15 cellular contexts compared by ENCODE assay signal in the genomic region with DNA sequence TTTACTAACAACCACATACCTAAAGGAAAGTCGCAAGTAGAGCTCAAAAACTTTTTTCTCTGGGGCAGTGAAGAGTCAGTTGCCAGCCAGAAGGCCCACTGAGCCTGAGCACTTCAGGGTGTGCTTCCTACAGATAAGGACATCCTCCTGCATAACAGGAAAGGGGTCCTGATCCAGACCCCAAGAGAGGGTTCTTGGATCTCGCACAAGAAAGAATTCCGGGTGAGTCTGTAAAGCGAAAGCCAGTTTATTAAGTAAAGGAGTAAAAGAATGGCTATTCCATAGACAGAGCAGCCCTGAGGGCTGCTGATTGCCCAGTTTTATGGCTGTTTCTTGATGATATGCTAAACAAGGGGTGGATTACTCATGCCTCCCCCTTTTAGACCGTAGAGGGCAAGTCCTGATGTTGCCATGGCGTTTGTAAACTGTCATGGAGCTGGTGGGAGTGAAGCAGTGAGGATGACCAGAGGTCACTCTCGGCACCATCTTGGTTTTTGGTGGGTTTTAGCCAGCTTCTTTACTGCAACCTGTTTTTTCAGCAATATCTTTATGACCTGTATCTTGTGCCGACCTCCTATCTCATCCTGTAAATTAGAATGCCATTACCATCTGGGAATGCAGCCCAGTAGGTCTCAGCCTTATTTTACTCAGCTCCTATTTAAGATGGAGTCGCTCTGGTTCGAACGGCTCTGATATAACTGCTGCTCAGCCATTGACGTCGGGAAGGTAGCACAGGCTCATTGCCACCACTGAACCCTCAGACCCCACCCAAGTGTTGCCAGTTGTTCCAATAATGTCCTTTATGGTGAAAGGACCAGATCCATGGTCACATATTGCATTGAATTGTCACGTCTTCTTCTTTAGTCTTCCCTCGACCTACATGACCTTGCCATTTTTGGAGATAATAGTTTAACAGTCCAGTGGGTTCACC.
DNase-seq lines count a peak whose midpoint lies in the region; ATAC-seq, FAIRE-seq and TF ChIP-seq lines count a peak whose summit lies in the region.
"Had no signal": no experiment of that assay in that cellular context is flagged by ENCODE, and none has a peak within 500 bp of the region (broad histone marks: within the 10 kb centered on the region; RNA-seq: fewer than 3 reads in every experiment).

No MANE protein-coding gene starts in this region.

- no peak overlapping the region for H3K4me3 Mint-ChIP-seq in naive thymus-derived CD4-positive, alpha-beta T cell
- H3K4me3 Mint-ChIP-seq: activated naive CD8-positive, alpha-beta T cell treated with anti-CD3 and anti-CD28 coated beads, Interleukin-2, amount 10 ng/mL, durations not matched to agents 7 days and 5 days had no signal

- no peaks in the 10 kb centered on the region for H3K36me3 ChIP-seq in ACC112 (ENCODE audit: insufficient read depth, low read length)
- H3K36me3 ChIP-seq in fibroblast of lung (ENCODE audit: control insufficient read depth, insufficient read depth, low read length) = no peaks in the 10 kb centered on the region
- no peaks in the 10 kb centered on the region for H3K36me3 ChIP-seq in pancreas
- no peaks in the 10 kb centered on the region for H3K36me3 ChIP-seq in naive thymus-derived CD4-positive, alpha-beta T cell (ENCODE audit: control insufficient read depth in 2 of 3, insufficient read depth in 3 of 3, low read length in 3 of 3)

- H3K27ac Mint-ChIP-seq in naive thymus-derived CD4-positive, alpha-beta T cell = no peak overlapping the region
- H3K27ac Mint-ChIP-seq: activated naive CD8-positive, alpha-beta T cell treated with anti-CD3 and anti-CD28 coated beads, Interleukin-2, amount 10 ng/mL, durations not matched to agents 7 days and 5 days had no signal

- H4K20me1 ChIP-seq in fibroblast of lung (ENCODE audit: control insufficient read depth, extremely low read depth, insufficient read depth, low read length) = no peaks in the 10 kb centered on the region

- WGBS in pancreas, 2 donors = 87 to 90% methylated on average over 15 of the region's 15 CpGs

- intact Hi-C loops in pancreas (cut with DNase I) = no loop called here
- intact Hi-C loops in naive thymus-derived CD4-positive, alpha-beta T cell (cut with micrococcal nuclease) = no loop called here

- H3K4me3 ChIP-seq in ACC112 (ENCODE audit: low read depth, low read length) (no peak overlapping the region), fibroblast of lung (replicated peaks in 1 of 4; ENCODE audit: control extremely low read depth in 1 of 4, insufficient read depth in 1 of 4, low read depth in 3 of 4, low read length in 4 of 4) (no peak overlapping the region), pancreas (no peak overlapping the region)
- no peak overlapping the region for H3K4me3 ChIP-seq in naive thymus-derived CD4-positive, alpha-beta T cell (ENCODE audit: low read length)
- H3K4me3 ChIP-seq: lung had no signal

- H2AFZ ChIP-seq in ACC112 (ENCODE audit: low read length, unreplicated experiment) (no peak overlapping the region), fibroblast of lung (ENCODE audit: low read length) (no peak overlapping the region)

- H3K4me1 Mint-ChIP-seq in naive thymus-derived CD4-positive, alpha-beta T cell = peaks cover 6 to 21% (median 15%) of the 10 kb centered on the region in 7 donors

- peaks cover 0 to 6% (median 4%) of the 10 kb centered on the region in 5 donors for H3K36me3 Mint-ChIP-seq in naive thymus-derived CD4-positive, alpha-beta T cell

- H3K4me1 ChIP-seq in ACC112 (ENCODE audit: control insufficient read depth, insufficient read depth, low read length, unreplicated experiment) = peaks cover 36% of the 10 kb centered on the region
- H3K4me1 ChIP-seq in fibroblast of lung (ENCODE audit: control insufficient read depth, extremely low read depth, insufficient read depth, low read length) = peaks cover 20% of the 10 kb centered on the region
- peaks cover 3 to 21% (median 20%) of the 10 kb centered on the region in 3 donors for H3K4me1 ChIP-seq in pancreas
- peaks cover 0 to 6% of the 10 kb centered on the region in 2 donors for H3K4me1 ChIP-seq in naive thymus-derived CD4-positive, alpha-beta T cell (ENCODE audit: control insufficient read depth in 2 of 2, insufficient read depth in 2 of 2, low read length in 2 of 2)

- H3K9me3 Mint-ChIP-seq in naive thymus-derived CD4-positive, alpha-beta T cell = peaks cover 0 to 11% (median 4%) of the 10 kb centered on the region in 11 donors

- FAIRE-seq in RCC 7860 (lab: Jason Lieb, UNC) (no peak), pancreas (lab: Jason Lieb, UNC) (no peak)

- no peak overlapping the region for H3K4me2 ChIP-seq in fibroblast of lung (ENCODE audit: extremely low read depth, insufficient read depth, low read length)

- H3K9ac ChIP-seq in fibroblast of lung (ENCODE audit: insufficient read depth, low read length) = no peak overlapping the region

- POLR2A ChIA-PET in naive thymus-derived CD4-positive, alpha-beta T cell (lab: Charles Lee) = no interaction called here

- no peaks in the 10 kb centered on the region for H3K27me3 ChIP-seq in ACC112 (ENCODE audit: insufficient read depth, low read length)
- H3K27me3 ChIP-seq in fibroblast of lung (ENCODE audit: control insufficient read depth, insufficient read depth, low read length) = no peaks in the 10 kb centered on the region
- H3K27me3 ChIP-seq in pancreas = no peaks in the 10 kb centered on the region
- no peaks in the 10 kb centered on the region for H3K27me3 ChIP-seq in naive thymus-derived CD4-positive, alpha-beta T cell (ENCODE audit: control insufficient read depth in 2 of 2, insufficient read depth in 2 of 2, low read length in 2 of 2)
- H3K27me3 ChIP-seq: foreskin keratinocyte had no signal

- no peaks in the 10 kb centered on the region for H3K79me2 ChIP-seq in ACC112 (ENCODE audit: control insufficient read depth, insufficient read depth, low read length, unreplicated experiment)
- H3K79me2 ChIP-seq in fibroblast of lung (ENCODE audit: control insufficient read depth, insufficient read depth, low read length) = no peaks in the 10 kb centered on the region

- H3K9me3 ChIP-seq in fibroblast of lung (ENCODE audit: control insufficient read depth, insufficient read depth, low read depth, low read length) (no peaks in the 10 kb centered on the region), pancreas (no peaks in the 10 kb centered on the region)
- H3K9me3 ChIP-seq in naive thymus-derived CD4-positive, alpha-beta T cell (ENCODE audit: control insufficient read depth in 2 of 3, low read length in 3 of 3) = no peaks in the 10 kb centered on the region

- ATAC-seq in pancreas (no peak), HG02938 (IDR thresholded peaks at IDR 0.05; ENCODE audit: unreplicated experiment) (no peak), HG03439 (IDR thresholded peaks at IDR 0.05; ENCODE audit: unreplicated experiment) (no peak)
- ATAC-seq in naive thymus-derived CD4-positive, alpha-beta T cell = no peak
- ATAC-seq: foreskin keratinocyte, Right ventricle myocardium inferior had no signal

- H3K27ac ChIP-seq in ACC112 (ENCODE audit: low read depth, low read length) (peak overlapping the region; percentile 94), fibroblast of lung (ENCODE audit: insufficient read depth, low read length) (peak overlapping the region; percentile 76), pancreas (peak overlapping the region in 3 of 4 donors; percentile 65 to 93 (median 73))
- H3K27ac ChIP-seq in naive thymus-derived CD4-positive, alpha-beta T cell (ENCODE audit: low read depth, low read length) = no peak overlapping the region
- H3K27ac ChIP-seq: foreskin keratinocyte had no signal

- DNase-seq in RCC 7860 (ENCODE audit: low spot score) = peak; percentile 51
- peak; percentile 79 to 82 for DNase-seq in fibroblast of lung (ENCODE audit: low read depth in 2 of 2)
- no peak for DNase-seq in pancreas
- no peak for DNase-seq in naive thymus-derived CD4-positive, alpha-beta T cell
- no peak for DNase-seq in activated CD8-positive, alpha-beta memory T cell treated with anti-CD3 and anti-CD28 coated beads, Interleukin-2, amount 50 U/mL, for 48 hours
- DNase-seq: activated CD4-positive, alpha-beta T cell treated with anti-CD3 and anti-CD28 coated beads for 48 hours; activated naive CD8-positive, alpha-beta T cell treated with anti-CD3 and anti-CD28 coated beads, Interleukin-2, amount 10 ng/mL, durations not matched to agents 7 days and 5 days; foreskin keratinocyte; NCI-H187 treated with DMSO at 0.1 percent for 48 hours; stimulated activated CD4-positive, alpha-beta T cell treated with anti-CD3 and anti-CD28 coated beads, Interleukin-2, amount 100 ng/mL, for 24 hours had no signal

- TF ChIP-seq CTCF in fibroblast of lung (conservative IDR thresholded peaks at IDR 0.05 in 1 of 2, IDR thresholded peaks at IDR 0.05 in 1 of 2; ENCODE audit: low read depth in 1 of 2, low read length in 2 of 2) = no peak
- no peak for TF ChIP-seq CTCF in pancreas (IDR thresholded peaks at IDR 0.05)

- CTCF ChIA-PET in naive thymus-derived CD4-positive, alpha-beta T cell (lab: Charles Lee) = no interaction called here

- peaks cover 0 to 10% (median 6%) of the 10 kb centered on the region in 5 donors for H3K27me3 Mint-ChIP-seq in naive thymus-derived CD4-positive, alpha-beta T cell

Comparison
In these comparisons a context has a peak if more than half of its experiments do, and no peak if none do; other contexts are left out.
1. DNase-seq: peak in RCC 7860 (single experiment) and fibroblast of lung (2 of 2); none in pancreas (0 of 6), naive thymus-derived CD4-positive, alpha-beta T cell (0 of 9) and activated CD8-positive, alpha-beta memory T cell treated with anti-CD3 and anti-CD28 coated beads, Interleukin-2, amount 50 U/mL, for 48 hours (single experiment).